In the genomic region with DNA sequence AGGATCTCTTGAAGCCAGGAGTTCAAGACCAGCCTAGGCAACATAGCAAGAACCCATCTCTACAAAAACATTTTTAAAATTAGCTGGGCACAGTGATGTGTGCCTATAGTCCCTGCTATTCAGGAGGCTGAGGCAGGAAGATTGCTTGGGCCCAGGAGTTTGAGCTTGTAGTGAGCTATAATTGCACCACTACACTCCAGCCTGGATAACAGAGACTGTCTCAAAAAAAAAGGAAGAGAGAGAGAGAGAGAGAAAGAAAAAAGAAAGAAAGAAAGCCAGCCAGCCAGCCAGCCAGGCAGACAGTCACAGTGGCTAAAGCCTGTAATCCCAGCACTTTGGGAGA, we compare ENCODE assay signal across 20 cellular contexts.
DNase-seq lines count a peak whose midpoint lies in the region; ATAC-seq and TF ChIP-seq lines count a peak whose summit lies in the region.
"Had no signal": no experiment of that assay in that cellular context is flagged by ENCODE, and none has a peak within 500 bp of the region (broad histone marks: within the 10 kb centered on the region; RNA-seq: fewer than 3 reads in every experiment).

No MANE protein-coding gene starts in this region.

- ATAC-seq in memory B cell (ENCODE audit: low read depth) (no peak), HG03135 (IDR thresholded peaks at IDR 0.05; ENCODE audit: unreplicated experiment) (no peak), GM18519 (IDR thresholded peaks at IDR 0.05; ENCODE audit: low FRiP score, unreplicated experiment) (no peak)
- no peak for ATAC-seq in stimulated activated effector memory CD8-positive, alpha-beta T cell treated with anti-CD3 and anti-CD28 coated beads, Interleukin-12 subunit alpha, Interleukin-12 subunit beta, amount 100 ng/mL, for 72 hours

- no peaks in the 10 kb centered on the region for H3K23me2 ChIP-seq in H9 (ENCODE audit: insufficient read length, low read depth, low read length, poor library complexity, severe bottlenecking)

- H3K27me3 ChIP-seq in BLaER1 treated with 17β-estradiol and CSF1 and Interleukin-3, amounts not matched to agents 10 nM and 100 nM, result no peaks in the 10 kb centered on the region
- H3K27me3 ChIP-seq in H9 (ENCODE audit: insufficient read depth, low read length), result no peaks in the 10 kb centered on the region
- H3K27me3 ChIP-seq: SJSA1 had no signal

- H3T11ph ChIP-seq in H9 (ENCODE audit: low read length), result no peak overlapping the region

- H4K5ac ChIP-seq in H9 (ENCODE audit: insufficient read length, low read depth, low read length), result no peak overlapping the region

- no peak overlapping the region for H3K4me3 ChIP-seq in BLaER1 treated with 17β-estradiol and CSF1 and Interleukin-3, amounts not matched to agents 10 nM and 100 nM
- H3K4me3 ChIP-seq: SJSA1 had no signal

- H3K4me1 Mint-ChIP-seq in endothelial cell (ENCODE audit: unreplicated experiment) (no peaks in the 10 kb centered on the region), memory B cell (peaks cover 12% of the 10 kb centered on the region), H9 (peaks cover 2 to 5% of the 10 kb centered on the region in 2 experiments; a peak in 2 of 4 replicates)
- peaks cover 8% of the 10 kb centered on the region for H3K4me1 Mint-ChIP-seq in stimulated activated effector memory CD8-positive, alpha-beta T cell treated with anti-CD3 and anti-CD28 coated beads, Interleukin-12 subunit alpha, Interleukin-12 subunit beta, amount 100 ng/mL, for 72 hours
- no peaks in the 10 kb centered on the region for H3K4me1 Mint-ChIP-seq in activated naive CD4-positive, alpha-beta T cell treated with anti-CD3 and anti-CD28 coated beads, Interleukin-2, amount 10 ng/mL, durations not matched to agents 7 days and 5 days
- H3K4me1 Mint-ChIP-seq: CD14-positive monocyte had no signal

- no peak overlapping the region for H4K8ac ChIP-seq in H9 (replicated peaks; ENCODE audit: insufficient read length, low read depth, low read length)

- H3K4me1 ChIP-seq in BLaER1 treated with 17β-estradiol and CSF1 and Interleukin-3, amounts not matched to agents 10 nM and 100 nM, result peaks cover 12 to 56% (median 29%) of the 10 kb centered on the region in 10 experiments
- H3K4me1 ChIP-seq in H9 (ENCODE audit: insufficient read depth, low read length), result peaks cover 4% of the 10 kb centered on the region; the same call in 1 of the 2 replicates

- H2BK20ac ChIP-seq in H9 (ENCODE audit: low read depth, low read length, poor library complexity, severe bottlenecking), result no peak overlapping the region

- H3K27ac ChIP-seq in BLaER1 treated with 17β-estradiol and CSF1 and Interleukin-3, amounts not matched to agents 10 nM and 100 nM, result peak overlapping the region in 5 of 11 experiments; percentile 35 to 74 (median 54); a peak in 8 of 22 replicates
- H3K27ac ChIP-seq in H9 (ENCODE audit: insufficient read length, low read depth, low read length), result no peak overlapping the region
- H3K27ac ChIP-seq: SJSA1 had no signal

- H4K20me1 ChIP-seq in BLaER1 treated with 17β-estradiol and CSF1 and Interleukin-3, amounts not matched to agents 10 nM and 100 nM, result no peaks in the 10 kb centered on the region
- H4K20me1 ChIP-seq in H9 (ENCODE audit: control insufficient read depth, insufficient read depth, insufficient read length), result no peaks in the 10 kb centered on the region

- H3K4me3 Mint-ChIP-seq in endothelial cell (ENCODE audit: unreplicated experiment) (no peak overlapping the region), memory B cell (no peak overlapping the region), H9 (no peak overlapping the region)
- no peak overlapping the region for H3K4me3 Mint-ChIP-seq in stimulated activated effector memory CD8-positive, alpha-beta T cell treated with anti-CD3 and anti-CD28 coated beads, Interleukin-12 subunit alpha, Interleukin-12 subunit beta, amount 100 ng/mL, for 72 hours
- H3K4me3 Mint-ChIP-seq in activated naive CD4-positive, alpha-beta T cell treated with anti-CD3 and anti-CD28 coated beads, Interleukin-2, amount 10 ng/mL, durations not matched to agents 7 days and 5 days, result no peak overlapping the region
- H3K4me3 Mint-ChIP-seq: CD14-positive monocyte had no signal

- TF ChIP-seq CTCF in endothelial cell (IDR thresholded peaks at IDR 0.05; ENCODE audit: unreplicated experiment) (no peak), H9 (conservative IDR thresholded peaks at IDR 0.05) (no peak)

- no peak overlapping the region for H3K18ac ChIP-seq in H9 (ENCODE audit: insufficient read length, low read depth, low read length)

- no peak overlapping the region for H3K14ac ChIP-seq in H9 (ENCODE audit: insufficient read depth, low read length)

- no peak overlapping the region for H3K9ac ChIP-seq in BLaER1 treated with 17β-estradiol and CSF1 and Interleukin-3, amounts not matched to agents 10 nM and 100 nM
- no peak overlapping the region for H3K9ac ChIP-seq in H9 (ENCODE audit: extremely low read depth, insufficient read length, low read length)

- H2AFZ ChIP-seq in H9 (ENCODE audit: low read length), result no peak overlapping the region

- no peak overlapping the region for H4K91ac ChIP-seq in H9 (ENCODE audit: insufficient read length, low read depth, low read length)

- H3K36me3 ChIP-seq in BLaER1 treated with 17β-estradiol and CSF1 and Interleukin-3, amounts not matched to agents 10 nM and 100 nM, result peaks cover 0 to 10% (median 0%) of the 10 kb centered on the region in 11 experiments; a peak in 3 of 22 replicates
- H3K36me3 ChIP-seq: SJSA1 had no signal

- no peaks in the 10 kb centered on the region for H3K79me2 ChIP-seq in H9 (ENCODE audit: insufficient read depth, low read length)

- H2AK5ac ChIP-seq in H9 (ENCODE audit: insufficient read length, low read length), result no peak overlapping the region

- DNase-seq in endothelial cell (ENCODE audit: low spot score) (no peak), memory B cell (ENCODE audit: low spot score in 2 of 2) (no peak), H9 (no peak)
- DNase-seq in stimulated activated effector memory CD8-positive, alpha-beta T cell treated with anti-CD3 and anti-CD28 coated beads, Interleukin-12 subunit alpha, Interleukin-12 subunit beta, amount 100 ng/mL, for 72 hours (ENCODE audit: low spot score in 2 of 2), result peak in 1 of 2 donors; percentile 15
- DNase-seq in activated naive CD4-positive, alpha-beta T cell treated with anti-CD3 and anti-CD28 coated beads, Interleukin-2, amount 10 ng/mL, durations not matched to agents 7 days and 5 days, result no peak
- DNase-seq: DMS53, GOT3, HCEC 1CT, NCI-H1048, NCI-H1417, NCI-H1694, NCI-H2029 treated with DMSO at 0.1 percent for 48 hours, NCI-H69, OCI-M1, Right ventricle myocardium superior had no signal

- H3K9me3 ChIP-seq in BLaER1 treated with 17β-estradiol and CSF1 and Interleukin-3, amounts not matched to agents 10 nM and 100 nM (replicated peaks in 1 of 11), result peaks cover 0 to 9% (median 0%) of the 10 kb centered on the region in 11 experiments; a peak in 3 of 22 replicates
- no peaks in the 10 kb centered on the region for H3K9me3 ChIP-seq in H9 (ENCODE audit: control insufficient read depth, low read depth, low read length)
- H3K9me3 ChIP-seq: SJSA1 had no signal

- H3K27ac Mint-ChIP-seq in endothelial cell (ENCODE audit: unreplicated experiment) (peak overlapping the region; percentile 42), memory B cell (peak overlapping the region; percentile 66), H9 (no peak overlapping the region)
- H3K27ac Mint-ChIP-seq in stimulated activated effector memory CD8-positive, alpha-beta T cell treated with anti-CD3 and anti-CD28 coated beads, Interleukin-12 subunit alpha, Interleukin-12 subunit beta, amount 100 ng/mL, for 72 hours, result peak overlapping the region; percentile 30
- H3K27ac Mint-ChIP-seq in activated naive CD4-positive, alpha-beta T cell treated with anti-CD3 and anti-CD28 coated beads, Interleukin-2, amount 10 ng/mL, durations not matched to agents 7 days and 5 days, result no peak overlapping the region

- H3K27me3 Mint-ChIP-seq in endothelial cell (ENCODE audit: unreplicated experiment) (peaks cover 4% of the 10 kb centered on the region), memory B cell (peaks cover 2% of the 10 kb centered on the region), H9 (ENCODE audit: low read depth) (no peaks in the 10 kb centered on the region)
- H3K27me3 Mint-ChIP-seq in activated naive CD4-positive, alpha-beta T cell treated with anti-CD3 and anti-CD28 coated beads, Interleukin-2, amount 10 ng/mL, durations not matched to agents 7 days and 5 days, result peaks cover 12% of the 10 kb centered on the region

- CTCF ChIA-PET in activated naive CD4-positive, alpha-beta T cell treated with anti-CD3 and anti-CD28 coated beads, Interleukin-2, amount 10 ng/mL, durations not matched to agents 7 days and 5 days (lab: Charles Lee), result no interaction called here

- no peak overlapping the region for H2BK12ac ChIP-seq in H9 (ENCODE audit: insufficient read length, low read depth, low read length)

- no peaks in the 10 kb centered on the region for H3K36me3 Mint-ChIP-seq in endothelial cell (ENCODE audit: low read depth, unreplicated experiment)
- H3K36me3 Mint-ChIP-seq in memory B cell, result no peaks in the 10 kb centered on the region
- H3K36me3 Mint-ChIP-seq in stimulated activated effector memory CD8-positive, alpha-beta T cell treated with anti-CD3 and anti-CD28 coated beads, Interleukin-12 subunit alpha, Interleukin-12 subunit beta, amount 100 ng/mL, for 72 hours, result no peaks in the 10 kb centered on the region
- H3K36me3 Mint-ChIP-seq in activated naive CD4-positive, alpha-beta T cell treated with anti-CD3 and anti-CD28 coated beads, Interleukin-2, amount 10 ng/mL, durations not matched to agents 7 days and 5 days, result no peaks in the 10 kb centered on the region
- no peaks in the 10 kb centered on the region for H3K36me3 Mint-ChIP-seq in H9 (ENCODE audit: insufficient read depth in 1 of 3, low read depth in 3 of 3)
- H3K36me3 Mint-ChIP-seq: CD14-positive monocyte had no signal

- no peak overlapping the region for H3K4ac ChIP-seq in H9 (ENCODE audit: low read depth, low read length)

- H2BK5ac ChIP-seq in H9 (ENCODE audit: insufficient read length, low read length), result no peak overlapping the region

- no peak overlapping the region for H2BK15ac ChIP-seq in H9 (ENCODE audit: low read depth, low read length)

- no peak overlapping the region for H3K23ac ChIP-seq in H9 (ENCODE audit: insufficient read length, low read depth, low read length)

- H3K4me2 ChIP-seq in BLaER1 treated with 17β-estradiol and CSF1 and Interleukin-3, amounts not matched to agents 10 nM and 100 nM, result peak overlapping the region in 7 of 11 experiments; percentile 14 to 78 (median 49); a peak in 13 of 22 replicates
- H3K4me2 ChIP-seq in H9 (ENCODE audit: insufficient read depth, insufficient read length, low read length), result no peak overlapping the region

- no peaks in the 10 kb centered on the region for H3K9me3 Mint-ChIP-seq in endothelial cell (ENCODE audit: unreplicated experiment)
- H3K9me3 Mint-ChIP-seq in memory B cell, result no peaks in the 10 kb centered on the region
- no peaks in the 10 kb centered on the region for H3K9me3 Mint-ChIP-seq in stimulated activated effector memory CD8-positive, alpha-beta T cell treated with anti-CD3 and anti-CD28 coated beads, Interleukin-12 subunit alpha, Interleukin-12 subunit beta, amount 100 ng/mL, for 72 hours
- no peaks in the 10 kb centered on the region for H3K9me3 Mint-ChIP-seq in activated naive CD4-positive, alpha-beta T cell treated with anti-CD3 and anti-CD28 coated beads, Interleukin-2, amount 10 ng/mL, durations not matched to agents 7 days and 5 days
- no peaks in the 10 kb centered on the region for H3K9me3 Mint-ChIP-seq in H9

- no peak overlapping the region for H3K56ac ChIP-seq in H9 (ENCODE audit: insufficient read length, low read depth, low read length)

- no peak overlapping the region for H2BK120ac ChIP-seq in H9 (ENCODE audit: low read depth, low read length, poor library complexity, severe bottlenecking)

- no peaks in the 10 kb centered on the region for H3K79me1 ChIP-seq in H9 (ENCODE audit: insufficient read depth, low read depth, low read length, poor library complexity, severe bottlenecking)

Comparison
In these comparisons a context has a peak if more than half of its experiments do, and no peak if none do; other contexts are left out.
1. H3K27ac Mint-ChIP-seq: peak in endothelial cell (single experiment), memory B cell (single experiment) and stimulated activated effector memory CD8-positive, alpha-beta T cell treated with anti-CD3 and anti-CD28 coated beads, Interleukin-12 subunit alpha, Interleukin-12 subunit beta, amount 100 ng/mL, for 72 hours (single experiment); none in activated naive CD4-positive, alpha-beta T cell treated with anti-CD3 and anti-CD28 coated beads, Interleukin-2, amount 10 ng/mL, durations not matched to agents 7 days and 5 days (single experiment) and H9 (0 of 3).